8 cellular contexts compared by ENCODE assay signal in genomic region chr16:1972490-1972877, GRCh38. TPM values are rescaled to one million over a fixed set of nuclear protein-coding genes. Genes with fewer than 3 reads are reported as not detected.
DNase-seq lines count a peak whose midpoint lies in the region; ATAC-seq and TF ChIP-seq lines count a peak whose summit lies in the region.

No MANE protein-coding gene starts in this region.

- no peak for TF ChIP-seq CTCF in RWPE2 (IDR thresholded peaks at IDR 0.05; ENCODE audit: poor library complexity, severe bottlenecking)
- TF ChIP-seq CTCF in ovary (IDR thresholded peaks at IDR 0.05), result no peak

- peaks cover 21% of the 10 kb centered on the region; the same call in 1 of the 2 replicates for H3K36me3 ChIP-seq in RWPE2 (ENCODE audit: low read depth)
- H3K36me3 ChIP-seq in ovary, result no peaks in the 10 kb centered on the region

- H3K4me3 ChIP-seq in RWPE2 (ENCODE audit: severe bottlenecking) (peak overlapping the region; percentile 93), ovary (peak overlapping the region; percentile 100)

- DNase-seq in DMS53 (lab: John Stamatoyannopoulos, UW) (peak; percentile 54), DMS53 treated with DMSO at 0.1 percent for 48 hours (lab: John Stamatoyannopoulos, UW; ENCODE audit: unreplicated experiment) (no peak), RWPE2 (ENCODE audit: low spot score) (no peak), erythroblast (lab: John Stamatoyannopoulos, UW) (peak; percentile 68 to 75), ovary (peak in 3 of 5 donors; percentile 39 to 54 (median 49)), NCI-H345 treated with DMSO at 0.1 percent for 48 hours (lab: John Stamatoyannopoulos, UW; ENCODE audit: unreplicated experiment) (no peak), NCI-H1092 treated with DMSO at 0.1 percent for 48 hours (lab: John Stamatoyannopoulos, UW) (no peak), hippocampal formation (lab: John Stamatoyannopoulos, UW) (no peak)

- peak; percentile 23; the same call in 2 of the 3 replicates for ATAC-seq in RWPE2 (ENCODE audit: low read depth)

- H3K9me3 ChIP-seq in RWPE2 (ENCODE audit: severe bottlenecking), result no peaks in the 10 kb centered on the region
- no peaks in the 10 kb centered on the region for H3K9me3 ChIP-seq in ovary

- no peak for TF ChIP-seq EP300 in ovary (IDR thresholded peaks at IDR 0.05)

- H3K27ac ChIP-seq in RWPE2 (ENCODE audit: poor library complexity, severe bottlenecking) (peak overlapping the region; percentile 71), ovary (peak overlapping the region in 1 of 2 donors; percentile 63)

- WGBS in ovary, 3 donors, result 1 to 3% (median 2%) methylated on average over 22 of the region's 22 CpGs

- intact Hi-C loops in ovary (cut with DNase I), result no loop called here

- no peaks in the 10 kb centered on the region for H3K4me1 ChIP-seq in RWPE2 (ENCODE audit: insufficient read depth, poor library complexity, severe bottlenecking)
- H3K4me1 ChIP-seq in ovary (ENCODE audit: insufficient read depth), result peaks cover 10% of the 10 kb centered on the region

- TF ChIP-seq POLR2A in erythroblast (IDR thresholded peaks at IDR 0.05; ENCODE audit: low read length) (no peak), ovary (IDR thresholded peaks at IDR 0.05) (no peak)

- H3K27me3 ChIP-seq in RWPE2 (ENCODE audit: insufficient read depth, poor library complexity, severe bottlenecking) (no peaks in the 10 kb centered on the region), ovary (no peaks in the 10 kb centered on the region)

RNA-seq across cellular contexts. Expression of gene TBL3, which starts 0.6 kb away (rescaled TPM):
- 10 to 100 TPM; 28.9 to 48.0 (median 31.0) TPM for total RNA-seq in ovary
- polyA plus RNA-seq in ovary, result 10 to 100 TPM in 1 of 2 donors, 1 to 10 TPM in 1; 2.1 to 40.6 TPM

RNA-seq across cellular contexts. Expression of gene RNF151, which starts 5.8 kb away (rescaled TPM):
- under 1 TPM in 1 of 7 donors, not detected in 6; 0.32 TPM for total RNA-seq in ovary
- polyA plus RNA-seq in ovary, result not detected

RNA-seq across cellular contexts. Expression of gene RPS2, which starts 7.9 kb away (rescaled TPM):
- total RNA-seq in ovary, result 1,000 to 10,000 TPM; 2,694 to 4,021 (median 3,788) TPM
- polyA plus RNA-seq in ovary, result 1,000 to 10,000 TPM; 1,606 to 4,743 TPM

RNA-seq across cellular contexts. Expression of gene NOXO1, which starts 8.8 kb away (rescaled TPM):
- total RNA-seq in ovary, result 1 to 10 TPM in 1 of 7 donors, under 1 TPM in 3, not detected in 3; 0.36 to 1.3 (median 0.66) TPM
- polyA plus RNA-seq in ovary, result under 1 TPM in 1 of 2 donors, not detected in 1; 0.48 TPM

RNA-seq across cellular contexts. Expression of gene GFER, which starts 11.5 kb away (rescaled TPM):
- total RNA-seq in ovary, result 10 to 100 TPM; 10.6 to 18.5 (median 14.0) TPM
- polyA plus RNA-seq in ovary, result 10 to 100 TPM in 1 of 2 donors, 1 to 10 TPM in 1; 6.1 to 16.8 TPM

Comparison
In these comparisons a context has a peak if more than half of its experiments do, and no peak if none do; other contexts are left out.
1. DNase-seq: peak in DMS53 (single experiment), erythroblast (2 of 2) and ovary (3 of 5); none in DMS53 treated with DMSO at 0.1 percent for 48 hours (single experiment), RWPE2 (single experiment), NCI-H345 treated with DMSO at 0.1 percent for 48 hours (single experiment), NCI-H1092 treated with DMSO at 0.1 percent for 48 hours (single experiment) and hippocampal formation (0 of 2).